ENCODE assay signal across 1 cellular context in the genomic region with DNA sequence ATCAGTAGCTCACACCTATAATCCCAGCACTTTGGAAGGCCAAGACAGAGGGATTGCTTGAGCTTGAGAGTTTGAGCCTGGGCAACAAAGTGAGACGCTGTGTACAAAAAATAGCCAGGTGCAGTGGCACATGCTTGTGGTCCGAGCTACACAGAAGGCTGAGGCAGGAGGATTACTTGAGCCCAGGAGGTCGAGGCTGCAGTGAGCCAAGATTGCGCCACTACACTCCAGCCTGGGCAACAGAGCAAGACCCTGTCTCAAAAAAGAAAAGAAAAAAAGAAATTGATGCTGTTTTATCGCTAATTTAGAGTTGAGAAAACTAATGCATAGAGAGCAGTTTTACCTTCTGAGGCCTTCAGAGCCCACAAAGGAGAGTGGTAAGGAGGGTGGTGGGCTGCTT. TPM values are rescaled to one million over a fixed set of nuclear protein-coding genes. Genes with fewer than 3 reads are reported as not detected.
"Had no signal": no experiment of that assay in that cellular context is flagged by ENCODE, and none has a peak within 500 bp of the region (broad histone marks: within the 10 kb centered on the region; RNA-seq: fewer than 3 reads in every experiment).

No MANE protein-coding gene starts in this region.

RNA-seq across cellular contexts. Expression of gene DLK2, which starts 42.9 kb away (rescaled TPM):
- total RNA-seq: Peyer's patch had no signal
